9 cellular contexts compared by ENCODE assay signal in genomic region chr17:4594406-4595349, GRCh38. TPM values are rescaled to one million over a fixed set of nuclear protein-coding genes. Genes with fewer than 3 reads are reported as not detected.
DNase-seq lines count a peak whose midpoint lies in the region; ATAC-seq, FAIRE-seq and TF ChIP-seq lines count a peak whose summit lies in the region.
"Had no signal": no experiment of that assay in that cellular context is flagged by ENCODE, and none has a peak within 500 bp of the region (broad histone marks: within the 10 kb centered on the region; RNA-seq: fewer than 3 reads in every experiment).

No MANE protein-coding gene starts in this region.

- no peak overlapping the region for H3K27ac ChIP-seq in GM12878 (ENCODE audit: control insufficient read depth, insufficient read depth)
- no peak overlapping the region for H3K27ac ChIP-seq in osteoblast (ENCODE audit: low read depth, low read length)

- in situ Hi-C loops in GM12878 (cut with MboI) = no loop called here

- no peaks in the 10 kb centered on the region for H3K79me2 ChIP-seq in GM12878 (ENCODE audit: control insufficient read depth, insufficient read depth, low read length)
- H3K79me2 ChIP-seq in osteoblast (ENCODE audit: insufficient read depth, low read length) = no peaks in the 10 kb centered on the region

- ATAC-seq in GM12878 (peak; percentile 89), HG03439 (IDR thresholded peaks at IDR 0.05; ENCODE audit: unreplicated experiment) (no peak), HG02623 (IDR thresholded peaks at IDR 0.05; ENCODE audit: unreplicated experiment) (no peak)

- TF ChIP-seq RAD21 in GM12878 (IDR thresholded peaks at IDR 0.05; ENCODE audit: insufficient read depth, low read depth, low read length) = no peak

- TF ChIP-seq CTCF in GM12878 (IDR thresholded peaks at IDR 0.05 in 2 of 3, conservative IDR thresholded peaks at IDR 0.05 in 1 of 3; ENCODE audit: control insufficient read depth in 2 of 3, extremely low read depth in 1 of 3, insufficient read depth in 1 of 3, low read depth in 3 of 3, low read length in 3 of 3) (peak; percentile 23 to 46 (median 33); a peak in 5 of 6 replicates), osteoblast (IDR thresholded peaks at IDR 0.05; ENCODE audit: extremely low read depth, low read depth, low read length) (no peak)

- CTCF ChIA-PET in GM12878 (lab: Yijun Ruan, JAX) = interaction anchor here (0.8 to 0.9 kb wide), 2 partner anchors 78 to 174 kb away, joined by 3 read pairs; no protein-coding TSS in a partner anchor

- no peak for FAIRE-seq in GM12878 (lab: Jason Lieb, UNC)

- intact Hi-C loops in GM12878 (cut with micrococcal nuclease; ENCODE audit: unreplicated experiment) = no loop called here

- H3K4me2 ChIP-seq in GM12878 (ENCODE audit: control insufficient read depth, insufficient read depth) (no peak overlapping the region), osteoblast (ENCODE audit: insufficient read depth, low read length) (no peak overlapping the region)

- DNase-seq in COLO668 (lab: John Stamatoyannopoulos, UW; ENCODE audit: unreplicated experiment) (peak; percentile 57), OCI-M1 (lab: John Stamatoyannopoulos, UW) (peak; percentile 73), GM12878 (ENCODE audit: low read depth, low spot score) (no peak), osteoblast (ENCODE audit: insufficient read length, low spot score, missing footprints) (peak; percentile 90), SW480 (ENCODE audit: low spot score) (no peak), dedifferentiated amniotic fluid mesenchymal stem cell (ENCODE audit: extremely low spot score) (no peak)

- H3K36me3 ChIP-seq in GM12878 (ENCODE audit: control insufficient read depth in 2 of 2, insufficient read depth in 2 of 2, low read length in 1 of 2) (no peaks in the 10 kb centered on the region), osteoblast (ENCODE audit: insufficient read depth, low read length) (no peaks in the 10 kb centered on the region)

- no peak for TF ChIP-seq EP300 in GM12878 (IDR thresholded peaks at IDR 0.05; ENCODE audit: borderline replicate concordance in 1 of 2, control insufficient read depth in 1 of 2, low read depth in 2 of 2, low read length in 2 of 2)

- H3K4me1 ChIP-seq in GM12878 (ENCODE audit: control insufficient read depth, insufficient read depth, low read length) (no peaks in the 10 kb centered on the region), osteoblast (ENCODE audit: insufficient read depth, low read length) (no peaks in the 10 kb centered on the region)

- H2AFZ ChIP-seq in GM12878 (ENCODE audit: control insufficient read depth, low read depth, low read length) (no peak overlapping the region), osteoblast (ENCODE audit: low read length) (no peak overlapping the region)

- POLR2A ChIA-PET in GM12878 (lab: Charles Lee) = no interaction called here

- H3K9me3 ChIP-seq in GM12878 (replicated peaks; ENCODE audit: control insufficient read depth, insufficient read depth, low read length) (no peaks in the 10 kb centered on the region), osteoblast (ENCODE audit: low read depth, low read length) (no peaks in the 10 kb centered on the region)

- RAD21 ChIA-PET in GM12878 (lab: Charles Lee; ENCODE audit: unreplicated experiment) = no interaction called here

- H3K4me3 ChIP-seq in GM12878 = no peak overlapping the region
- H3K4me3 ChIP-seq in osteoblast (ENCODE audit: insufficient read depth, low read length) = no peak overlapping the region

- TF ChIP-seq POLR2A in GM12878 (IDR thresholded peaks at IDR 0.05; ENCODE audit: low read depth, low read length) = no peak

- no peak overlapping the region for H3K9ac ChIP-seq in GM12878 (ENCODE audit: control insufficient read depth, insufficient read depth, low read length)

- SMC1A ChIA-PET in GM12878 (lab: Charles Lee; ENCODE audit: uncharacterized antibody, unreplicated experiment) = no interaction called here

- 15% methylated on average over 33 of the region's 33 CpGs for WGBS in GM12878 (ENCODE audit: insufficient coverage, insufficient replicate concordance, low lambda C conversion rate, missing lambda C conversion rate)

- H4K20me1 ChIP-seq in GM12878 (ENCODE audit: control insufficient read depth, insufficient read depth) = no peaks in the 10 kb centered on the region
- no peaks in the 10 kb centered on the region for H4K20me1 ChIP-seq in osteoblast (ENCODE audit: insufficient read depth, low read length)

- no TSS peak for BruUV-seq in GM12878 (replicated peaks; lab: Mats Ljungman, UMichigan)

- H3K27me3 ChIP-seq in GM12878 (replicated peaks in 1 of 2; ENCODE audit: control insufficient read depth in 2 of 2, insufficient read depth in 2 of 2, low read length in 1 of 2) (peaks cover 3 to 4% of the 10 kb centered on the region in 2 experiments; a peak in 3 of 4 replicates), osteoblast (ENCODE audit: insufficient read depth, low read length) (peaks cover 12% of the 10 kb centered on the region)

RNA-seq across cellular contexts. Expression of gene SMTNL2, which starts 10.3 kb away (rescaled TPM):
- total RNA-seq in GM12878 (2013; cell fraction: nucleolus; rRNA removed) = not detected in 2 replicates
- total RNA-seq in GM12878 (2014; rRNA removed) (not detected in 2 replicates), GM12878 (2014; rRNA removed; fragmentation: Illumina TruSeq; extraction: Trizol) (not detected in 2 replicates), GM12878 (2021) (not detected in 2 replicates), osteoblast (not detected in 2 replicates)
- polyA plus RNA-seq in GM12878 (2011; ENCODE audit: low read depth) = not detected
- polyA plus RNA-seq in GM12878 (2011; rRNA removed) (not detected in 2 replicates), GM12878 (2014; fragmentation: Illumina TruSeq; extraction: Trizol) (not detected in 2 replicates), GM12878 (2014; fragmentation: Nextera tagmentation; extraction: Ambion mirVana) (not detected), GM12878 (2014; rRNA removed) (not detected in 2 replicates), GM12878 (2016; fragmentation: Nextera tagmentation; extraction: Ambion mirVana) (not detected)
- not detected in 2 replicates for polyA plus RNA-seq in GM12878 (2011; cell fraction: cytosol; rRNA removed)
- not detected in 2 replicates for polyA plus RNA-seq in GM12878 (2011; cell fraction: nucleus; rRNA removed)
- polyA plus RNA-seq in GM12878 (2012) = not detected in 2 replicates
- not detected in 2 replicates for polyA minus RNA-seq in GM12878 (2011; rRNA and poly(A)+ RNA removed)
- polyA minus RNA-seq in GM12878 (2011; cell fraction: cytosol; rRNA and poly(A)+ RNA removed) = not detected in 2 replicates
- not detected in 2 replicates for polyA minus RNA-seq in GM12878 (2011; cell fraction: nucleus; rRNA and poly(A)+ RNA removed)
- total RNA-seq: fibroblast of villous mesenchyme had no signal

RNA-seq across cellular contexts. Expression of gene GGT6, which starts 34.3 kb away (rescaled TPM):
- total RNA-seq in GM12878 (2013; cell fraction: nucleolus; rRNA removed) = not detected in 2 replicates
- total RNA-seq in GM12878 (2014; rRNA removed) (0.82 TPM in 1 of 2 replicates, not detected in the other), GM12878 (2014; rRNA removed; fragmentation: Illumina TruSeq; extraction: Trizol) (0.13 TPM in 1 of 2 replicates, not detected in the other), GM12878 (2021) (0.16 and 0.26 TPM in 2 replicates), osteoblast (not detected in 2 replicates)
- not detected for polyA plus RNA-seq in GM12878 (2011; ENCODE audit: low read depth)
- polyA plus RNA-seq in GM12878 (2011; rRNA removed) (not detected in 2 replicates), GM12878 (2014; fragmentation: Illumina TruSeq; extraction: Trizol) (0.01 TPM in 1 of 2 replicates, not detected in the other), GM12878 (2014; fragmentation: Nextera tagmentation; extraction: Ambion mirVana) (not detected), GM12878 (2014; rRNA removed) (0.19 and 0.22 TPM in 2 replicates), GM12878 (2016; fragmentation: Nextera tagmentation; extraction: Ambion mirVana) (under 1 TPM in 1 of 2 experiments, not detected in 1; 0.12 TPM)
- polyA plus RNA-seq in GM12878 (2011; cell fraction: cytosol; rRNA removed) = not detected in 2 replicates
- 0.13 TPM in 1 of 2 replicates, not detected in the other for polyA plus RNA-seq in GM12878 (2011; cell fraction: nucleus; rRNA removed)
- not detected in 2 replicates for polyA plus RNA-seq in GM12878 (2012)
- not detected in 2 replicates for polyA minus RNA-seq in GM12878 (2011; rRNA and poly(A)+ RNA removed)
- not detected in 2 replicates for polyA minus RNA-seq in GM12878 (2011; cell fraction: cytosol; rRNA and poly(A)+ RNA removed)
- not detected in 2 replicates for polyA minus RNA-seq in GM12878 (2011; cell fraction: nucleus; rRNA and poly(A)+ RNA removed)
- total RNA-seq: fibroblast of villous mesenchyme had no signal

RNA-seq across cellular contexts. Expression of gene MYBBP1A, which starts 39.5 kb away (rescaled TPM):
- 120 and 130 TPM in 2 replicates for total RNA-seq in GM12878 (2013; cell fraction: nucleolus; rRNA removed)
- total RNA-seq in GM12878 (2014; rRNA removed) (98.5 and 120 TPM in 2 replicates), GM12878 (2014; rRNA removed; fragmentation: Illumina TruSeq; extraction: Trizol) (30.7 and 40.5 TPM in 2 replicates), GM12878 (2021) (115 and 121 TPM in 2 replicates), osteoblast (47.1 and 49.2 TPM in 2 replicates)
- 17.5 TPM for polyA plus RNA-seq in GM12878 (2011; ENCODE audit: low read depth)
- polyA plus RNA-seq in GM12878 (2011; rRNA removed) (13.1 and 29.5 TPM in 2 replicates), GM12878 (2014; fragmentation: Illumina TruSeq; extraction: Trizol) (17.8 and 54.2 TPM in 2 replicates), GM12878 (2014; fragmentation: Nextera tagmentation; extraction: Ambion mirVana) (1 to 10 TPM; 2.5 to 4.2 TPM), GM12878 (2014; rRNA removed) (89.0 and 126 TPM in 2 replicates), GM12878 (2016; fragmentation: Nextera tagmentation; extraction: Ambion mirVana) (100 to 1,000 TPM; 118 to 120 TPM)
- polyA plus RNA-seq in GM12878 (2011; cell fraction: cytosol; rRNA removed) = 25.7 and 40.7 TPM in 2 replicates
- polyA plus RNA-seq in GM12878 (2011; cell fraction: nucleus; rRNA removed) = 182 and 265 TPM in 2 replicates
- polyA plus RNA-seq in GM12878 (2012) = 43.0 and 54.9 TPM in 2 replicates
- polyA minus RNA-seq in GM12878 (2011; rRNA and poly(A)+ RNA removed) = 43.4 and 52.2 TPM in 2 replicates
- polyA minus RNA-seq in GM12878 (2011; cell fraction: cytosol; rRNA and poly(A)+ RNA removed) = 37.6 and 40.4 TPM in 2 replicates
- 50.7 and 108 TPM in 2 replicates for polyA minus RNA-seq in GM12878 (2011; cell fraction: nucleus; rRNA and poly(A)+ RNA removed)

RNA-seq across cellular contexts. Expression of gene ALOX15, which starts 46.8 kb away (rescaled TPM):
- not detected in 2 replicates for total RNA-seq in GM12878 (2013; cell fraction: nucleolus; rRNA removed)
- 0.51 and 0.54 TPM in 2 replicates for total RNA-seq in GM12878 (2014; rRNA removed)
- total RNA-seq in GM12878 (2014; rRNA removed; fragmentation: Illumina TruSeq; extraction: Trizol) = 0.18 and 0.28 TPM in 2 replicates
- 0.31 and 0.51 TPM in 2 replicates for total RNA-seq in GM12878 (2021)
- polyA plus RNA-seq in GM12878 (2011; ENCODE audit: low read depth) = not detected
- polyA plus RNA-seq in GM12878 (2011; rRNA removed) = 0.07 and 0.11 TPM in 2 replicates
- 0.24 and 0.27 TPM in 2 replicates for polyA plus RNA-seq in GM12878 (2011; cell fraction: cytosol; rRNA removed)
- polyA plus RNA-seq in GM12878 (2011; cell fraction: nucleus; rRNA removed) = 0.31 TPM in 1 of 2 replicates, not detected in the other
- polyA plus RNA-seq in GM12878 (2012) = 0.16 and 0.20 TPM in 2 replicates
- 0.30 and 0.35 TPM in 2 replicates for polyA plus RNA-seq in GM12878 (2014; fragmentation: Illumina TruSeq; extraction: Trizol)
- under 1 TPM; 0.16 to 0.31 TPM for polyA plus RNA-seq in GM12878 (2014; fragmentation: Nextera tagmentation; extraction: Ambion mirVana)
- 0.51 and 1.0 TPM in 2 replicates for polyA plus RNA-seq in GM12878 (2014; rRNA removed)
- polyA plus RNA-seq in GM12878 (2016; fragmentation: Nextera tagmentation; extraction: Ambion mirVana) = under 1 TPM; 0.05 to 0.11 TPM
- polyA minus RNA-seq in GM12878 (2011; rRNA and poly(A)+ RNA removed) = 0.07 and 0.31 TPM in 2 replicates
- polyA minus RNA-seq in GM12878 (2011; cell fraction: cytosol; rRNA and poly(A)+ RNA removed) = not detected in 2 replicates
- polyA minus RNA-seq in GM12878 (2011; cell fraction: nucleus; rRNA and poly(A)+ RNA removed) = not detected in 2 replicates
- not detected in 2 replicates for total RNA-seq in osteoblast
- total RNA-seq: fibroblast of villous mesenchyme had no signal

Comparison
In these comparisons a context has a peak if more than half of its experiments do, and no peak if none do; other contexts are left out.
1. DNase-seq: peak in COLO668 (single experiment), OCI-M1 (single experiment) and osteoblast (single experiment); none in GM12878 (single experiment), SW480 (single experiment) and dedifferentiated amniotic fluid mesenchymal stem cell (single experiment).